In genomic region chr12:46414591-46415268, GRCh38 we compare ENCODE assay signal across 21 cellular contexts. TPM values are rescaled to one million over a fixed set of nuclear protein-coding genes. Genes with fewer than 3 reads are reported as not detected.
A peak's percentile ranks its signal among the peaks of the same experiment; 100 is the strongest.
DNase-seq lines count a peak whose midpoint lies in the region; ATAC-seq and TF ChIP-seq lines count a peak whose summit lies in the region.
"Had no signal": no experiment of that assay in that cellular context is flagged by ENCODE, and none has a peak within 500 bp of the region (broad histone marks: within the 10 kb centered on the region; RNA-seq: fewer than 3 reads in every experiment).

No MANE protein-coding gene starts in this region.

- no peaks in the 10 kb centered on the region for H3K9me2 ChIP-seq in PC-3 (replicated peaks; ENCODE audit: low read length)
- H3K9me2 ChIP-seq: SK-N-SH had no signal

- peak; percentile 54 for ATAC-seq in PC-3
- no peak for ATAC-seq in activated T-cell treated with anti-CD3 and anti-CD28 coated beads, Interleukin-2, amount 50 U/mL, for 72 hours (replicated peaks in 1 of 2)

- BruUV-seq in PC-3 (replicated peaks; lab: Mats Ljungman, UMichigan) = no TSS peak

- H3K27me3 Mint-ChIP-seq in chondrocyte (ENCODE audit: low read depth) = no peaks in the 10 kb centered on the region
- H3K27me3 Mint-ChIP-seq in nephron (ENCODE audit: low read depth) = no peaks in the 10 kb centered on the region
- H3K27me3 Mint-ChIP-seq in activated T-cell treated with anti-CD3 and anti-CD28 coated beads, Interleukin-2, amount 50 U/mL, for 72 hours (ENCODE audit: low read depth) = no peaks in the 10 kb centered on the region

- TF ChIP-seq CTCF in PC-3 (conservative IDR thresholded peaks at IDR 0.05; ENCODE audit: low read depth, low read length) (no peak), chondrocyte (IDR thresholded peaks at IDR 0.05) (no peak), nephron (IDR thresholded peaks at IDR 0.05; ENCODE audit: unreplicated experiment in 3 of 3) (no peak), transverse colon (IDR thresholded peaks at IDR 0.05) (no peak)

- no peak overlapping the region for H3K9ac ChIP-seq in PC-3 (ENCODE audit: low read length)
- H3K9ac ChIP-seq: SK-N-SH had no signal

- CTCF ChIA-PET in PC-3 (lab: Charles Lee) = no interaction called here

- DNase-seq in DMS53 (lab: John Stamatoyannopoulos, UW) (peak; percentile 69), PC-3 (peak; percentile 82), chondrocyte (ENCODE audit: low spot score) (no peak), NCI-H1092 treated with DMSO at 0.1 percent for 48 hours (lab: John Stamatoyannopoulos, UW) (no peak), transverse colon (no peak), NOMO-1 treated with dmso at 0.1 percent for 144 hours (lab: John Stamatoyannopoulos, UW; ENCODE audit: unreplicated experiment) (no peak)
- no peak for DNase-seq in activated T-cell treated with anti-CD3 and anti-CD28 coated beads, Interleukin-2, amount 50 U/mL, for 72 hours
- DNase-seq: ACHN; Caco-2; CD4-positive, CD25-positive, alpha-beta regulatory T cell; H9; KBM-7; NCI-H1436 treated with DMSO at 0.1 percent for 48 hours; NCI-H2029 treated with DMSO at 0.1 percent for 48 hours; NCI-H2171 treated with DMSO at 0.1 percent for 48 hours; NCI-H446 treated with DMSO at 0.1 percent for 48 hours; NCI-H748 treated with DMSO at 0.1 percent for 48 hours; SHP77; SK-N-SH had no signal

- H3K4me1 Mint-ChIP-seq in chondrocyte (ENCODE audit: low read depth) (peaks cover 39% of the 10 kb centered on the region), nephron (peaks cover 21% of the 10 kb centered on the region)
- H3K4me1 Mint-ChIP-seq in activated T-cell treated with anti-CD3 and anti-CD28 coated beads, Interleukin-2, amount 50 U/mL, for 72 hours (ENCODE audit: low read depth) = no peaks in the 10 kb centered on the region
- H3K4me1 Mint-ChIP-seq: H9 had no signal

- no peaks in the 10 kb centered on the region for H4K20me1 ChIP-seq in PC-3 (ENCODE audit: low read length)

- peak overlapping the region; percentile 53 for H3K4me2 ChIP-seq in PC-3 (ENCODE audit: low read length)
- H3K4me2 ChIP-seq: SK-N-SH had no signal

- no peak for TF ChIP-seq EP300 in transverse colon (IDR thresholded peaks at IDR 0.05; ENCODE audit: low read depth)

- H3K36me3 ChIP-seq in PC-3 (ENCODE audit: low read depth, low read length) (no peaks in the 10 kb centered on the region), transverse colon (no peaks in the 10 kb centered on the region)

- H3K27ac ChIP-seq in PC-3 (ENCODE audit: low read length) (peak overlapping the region; percentile 16; the same call in 1 of the 2 replicates), transverse colon (no peak overlapping the region)
- H3K27ac ChIP-seq: HL-60 had no signal

- H3K4me1 ChIP-seq in PC-3 (ENCODE audit: insufficient read depth, low read length) (peaks cover 17% of the 10 kb centered on the region), transverse colon (peaks cover 0 to 25% (median 1%) of the 10 kb centered on the region in 4 donors)

- in situ Hi-C loops in transverse colon (cut with MboI; ENCODE audit: low pct_ligation_motif_present in 1 of 4, low pct_unique_long_range_greater_than_20kb in 1 of 4, low sequenced_read_pairs in 3 of 4) = no loop called here

- peaks cover 9% of the 10 kb centered on the region for H3K36me3 Mint-ChIP-seq in chondrocyte (ENCODE audit: low read depth)
- peaks cover 21% of the 10 kb centered on the region for H3K36me3 Mint-ChIP-seq in nephron (ENCODE audit: low read depth)
- H3K36me3 Mint-ChIP-seq in activated T-cell treated with anti-CD3 and anti-CD28 coated beads, Interleukin-2, amount 50 U/mL, for 72 hours (ENCODE audit: insufficient read depth in 2 of 2) = peaks cover 0 to 2% of the 10 kb centered on the region in 2 donors

- TF ChIP-seq POLR2A in transverse colon (IDR thresholded peaks at IDR 0.05) = no peak

- H3K27me3 ChIP-seq in PC-3 (ENCODE audit: low read length) (no peaks in the 10 kb centered on the region), transverse colon (no peaks in the 10 kb centered on the region)

- 85 to 88% methylated on average over 1 of the region's 1 CpG for whole genome bisulfite sequencing in transverse colon (ENCODE audit: low coverage in 1 of 2), 2 donors

- POLR2A ChIA-PET in PC-3 (lab: Charles Lee; ENCODE audit: unreplicated experiment) = interaction anchor here (0.6 kb wide), 1 partner anchor 17 kb away, joined by 4 read pairs; no protein-coding TSS in a partner anchor

- H3K9me3 ChIP-seq in PC-3 (ENCODE audit: low read length) (no peaks in the 10 kb centered on the region), transverse colon (no peaks in the 10 kb centered on the region)
- H3K9me3 ChIP-seq: Caco-2, SK-N-SH had no signal

- H3K27ac Mint-ChIP-seq in chondrocyte (ENCODE audit: unreplicated experiment) = peak overlapping the region; percentile 36
- peak overlapping the region; percentile 60 to 79 (median 65) for H3K27ac Mint-ChIP-seq in nephron
- H3K27ac Mint-ChIP-seq in activated T-cell treated with anti-CD3 and anti-CD28 coated beads, Interleukin-2, amount 50 U/mL, for 72 hours = no peak overlapping the region
- H3K27ac Mint-ChIP-seq: CD4-positive, CD25-positive, alpha-beta regulatory T cell; H9 had no signal

- H3K4me3 ChIP-seq in PC-3 (ENCODE audit: low read length) (no peak overlapping the region), transverse colon (no peak overlapping the region)

- H3K4me3 Mint-ChIP-seq in chondrocyte (ENCODE audit: unreplicated experiment) (no peak overlapping the region), nephron (no peak overlapping the region)
- no peak overlapping the region for H3K4me3 Mint-ChIP-seq in activated T-cell treated with anti-CD3 and anti-CD28 coated beads, Interleukin-2, amount 50 U/mL, for 72 hours
- H3K4me3 Mint-ChIP-seq: CD4-positive, CD25-positive, alpha-beta regulatory T cell; H9 had no signal

- H2AFZ ChIP-seq in PC-3 (ENCODE audit: low read length) = no peak overlapping the region

- H3F3A ChIP-seq in PC-3 (ENCODE audit: low read length, unreplicated experiment) = no peaks in the 10 kb centered on the region

- H3K9me3 Mint-ChIP-seq in chondrocyte (ENCODE audit: low read depth) (peaks cover 8% of the 10 kb centered on the region), nephron (peaks cover 20% of the 10 kb centered on the region)
- peaks cover 0 to 1% of the 10 kb centered on the region in 2 donors for H3K9me3 Mint-ChIP-seq in activated T-cell treated with anti-CD3 and anti-CD28 coated beads, Interleukin-2, amount 50 U/mL, for 72 hours

- H3K79me2 ChIP-seq in PC-3 (ENCODE audit: low read length) = no peaks in the 10 kb centered on the region

- intact Hi-C loops in PC-3 (cut with micrococcal nuclease) = no loop called here
- intact Hi-C loops in transverse colon (cut with DNase I; ENCODE audit: low total_unique reads) = no loop called here

RNA-seq across cellular contexts. Expression of gene SLC38A2, which starts 42.2 kb away (rescaled TPM):
- total RNA-seq in PC-3 (2014; rRNA removed) = 214 and 232 TPM in 2 replicates
- 580 to 614 TPM (median 596 TPM) in 3 replicates for total RNA-seq in chondrocyte
- 100 to 1,000 TPM; 481 to 496 TPM for total RNA-seq in activated T-cell treated with anti-CD3 and anti-CD28 coated beads, Interleukin-2, amount 50 U/mL, for 72 hours
- 100 to 1,000 TPM; 104 to 300 (median 229) TPM for total RNA-seq in transverse colon

Comparison
In these comparisons a context has a peak if more than half of its experiments do, and no peak if none do; other contexts are left out.
1. DNase-seq: peak in DMS53 (single experiment) and PC-3 (single experiment); none in chondrocyte (single experiment), NCI-H1092 treated with DMSO at 0.1 percent for 48 hours (single experiment), activated T-cell treated with anti-CD3 and anti-CD28 coated beads, Interleukin-2, amount 50 U/mL, for 72 hours (0 of 2), transverse colon (single experiment) and NOMO-1 treated with dmso at 0.1 percent for 144 hours (single experiment).